In the genomic region with DNA sequence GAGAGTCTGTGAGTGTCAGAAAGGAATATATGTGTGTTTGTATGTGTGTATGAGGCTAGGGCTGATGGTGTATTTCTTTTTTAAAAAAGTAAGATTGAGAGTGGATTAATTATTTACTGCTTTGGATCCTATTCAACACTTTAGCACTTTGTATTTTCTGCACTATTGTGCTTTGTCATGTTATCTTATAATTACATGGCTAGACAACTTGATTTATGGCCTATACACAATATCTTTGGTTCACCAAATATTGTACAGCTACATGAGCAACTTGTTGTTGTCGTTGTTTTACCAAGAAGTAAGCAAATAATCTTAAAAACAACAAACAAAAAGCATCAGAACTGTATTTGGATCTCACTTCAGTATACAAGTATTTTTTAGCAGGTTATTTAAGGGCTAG, we compare ENCODE assay signal across 28 cellular contexts.
"Had no signal": no experiment of that assay in that cellular context is flagged by ENCODE, and none has a peak within 500 bp of the region (broad histone marks: within the 10 kb centered on the region; RNA-seq: fewer than 3 reads in every experiment).

No MANE protein-coding gene starts in this region.

- H3K4me3 ChIP-seq: neural progenitor cell, ovary, psoas muscle, skin epidermis, smooth muscle cell, spleen, suprapubic skin, testis, tibial artery, transverse colon, upper lobe of right lung, uterus had no signal

- H3K9me3 ChIP-seq: ovary, psoas muscle, spleen, suprapubic skin, testis, tibial artery, transverse colon, upper lobe of right lung, uterus had no signal

- ATAC-seq: natural killer cell; psoas muscle; right cardiac atrium; sciatic nerve; stimulated activated memory B cell treated with anti-CD40 and anti-IgM and Interleukin-4, amounts not matched to agents 10 μg/mL and 1 μg/mL and 100 μg/mL, for 72 hours; stimulated activated naive CD8-positive, alpha-beta T cell treated with anti-CD3 and anti-CD28 coated beads, Interleukin-15, amount 100 ng/mL, for 72 hours; stimulated activated naive CD8-positive, alpha-beta T cell treated with anti-CD3 and anti-CD28 coated beads, Interleukin-15, Interleukin-2, amounts not matched to agents 100 U/mL and 50 U/mL, for 24 hours; upper lobe of right lung had no signal

- H3K9ac ChIP-seq: neural progenitor cell, parathyroid adenoma had no signal

- H3K27ac ChIP-seq: neural progenitor cell, ovary, parathyroid adenoma, psoas muscle, skin epidermis, spleen, suprapubic skin, testis, tibial artery, transverse colon, upper lobe of right lung, uterus had no signal

- H3K36me3 ChIP-seq: neural progenitor cell, ovary, spleen, suprapubic skin, tibial artery, transverse colon, upper lobe of right lung, uterus had no signal

- H2AFZ ChIP-seq: neural progenitor cell, parathyroid adenoma had no signal

- H3K79me2 ChIP-seq: parathyroid adenoma had no signal

- H3K4me2 ChIP-seq: neural progenitor cell, smooth muscle cell had no signal

- H3K27me3 ChIP-seq: neural progenitor cell, ovary, spleen, suprapubic skin, testis, tibial artery, transverse colon, upper lobe of right lung, uterus had no signal

- H3K4me1 ChIP-seq: neural progenitor cell, parathyroid adenoma, psoas muscle, spleen, suprapubic skin, tibial artery, transverse colon, upper lobe of right lung, uterus had no signal

- DNase-seq: natural killer cell; occipital lobe; ovary; posterior cingulate gyrus; psoas muscle; right cardiac atrium; spleen; stimulated activated CD4-positive, alpha-beta T cell treated with anti-CD3 and anti-CD28 coated beads, Interleukin-12 subunit alpha, Interleukin-12 subunit beta, amount 100 ng/mL, for 4 hours; stimulated activated CD4-positive, alpha-beta T cell treated with anti-CD3 and anti-CD28 coated beads, Interleukin-1b, Interleukin-23, amount 100 ng/mL, for 48 hours; stimulated activated CD4-positive, alpha-beta T cell treated with anti-CD3 and anti-CD28 coated beads, Interleukin-4, amount 100 ng/mL, for 1 hour; stimulated activated CD4-positive, alpha-beta T cell treated with anti-CD3 and anti-CD28 coated beads, Interleukin-4, amount 100 ng/mL, for 4 hours; stimulated activated CD8-positive, alpha-beta memory T cell treated with anti-CD3 and anti-CD28 coated beads, Interleukin-4, amount 100 ng/mL, for 48 hours; stimulated activated naive CD4-positive, alpha-beta T cell; stimulated activated naive CD8-positive, alpha-beta T cell treated with anti-CD3 and anti-CD28 coated beads, Interleukin-15, amount 100 ng/mL, for 72 hours; stimulated activated naive CD8-positive, alpha-beta T cell treated with anti-CD3 and anti-CD28 coated beads, Interleukin-15, Interleukin-2, amounts not matched to agents 100 U/mL and 50 U/mL, for 24 hours; substantia nigra; testis; tibial artery; transverse colon; upper lobe of right lung; uterus had no signal
